Comparison of ENCODE assay signal across 1 cellular context in genomic region chr9:136799079-136799853, GRCh38.
TF ChIP-seq lines count a peak whose summit lies in the region.

No MANE protein-coding gene starts in this region.

TF ChIP-seq in HepG2, 621 proteins besides CTCF, POLR2A, EP300 and RAD21 (continued from another document and continues in another):
- TF ChIP-seq, protein P1, sequence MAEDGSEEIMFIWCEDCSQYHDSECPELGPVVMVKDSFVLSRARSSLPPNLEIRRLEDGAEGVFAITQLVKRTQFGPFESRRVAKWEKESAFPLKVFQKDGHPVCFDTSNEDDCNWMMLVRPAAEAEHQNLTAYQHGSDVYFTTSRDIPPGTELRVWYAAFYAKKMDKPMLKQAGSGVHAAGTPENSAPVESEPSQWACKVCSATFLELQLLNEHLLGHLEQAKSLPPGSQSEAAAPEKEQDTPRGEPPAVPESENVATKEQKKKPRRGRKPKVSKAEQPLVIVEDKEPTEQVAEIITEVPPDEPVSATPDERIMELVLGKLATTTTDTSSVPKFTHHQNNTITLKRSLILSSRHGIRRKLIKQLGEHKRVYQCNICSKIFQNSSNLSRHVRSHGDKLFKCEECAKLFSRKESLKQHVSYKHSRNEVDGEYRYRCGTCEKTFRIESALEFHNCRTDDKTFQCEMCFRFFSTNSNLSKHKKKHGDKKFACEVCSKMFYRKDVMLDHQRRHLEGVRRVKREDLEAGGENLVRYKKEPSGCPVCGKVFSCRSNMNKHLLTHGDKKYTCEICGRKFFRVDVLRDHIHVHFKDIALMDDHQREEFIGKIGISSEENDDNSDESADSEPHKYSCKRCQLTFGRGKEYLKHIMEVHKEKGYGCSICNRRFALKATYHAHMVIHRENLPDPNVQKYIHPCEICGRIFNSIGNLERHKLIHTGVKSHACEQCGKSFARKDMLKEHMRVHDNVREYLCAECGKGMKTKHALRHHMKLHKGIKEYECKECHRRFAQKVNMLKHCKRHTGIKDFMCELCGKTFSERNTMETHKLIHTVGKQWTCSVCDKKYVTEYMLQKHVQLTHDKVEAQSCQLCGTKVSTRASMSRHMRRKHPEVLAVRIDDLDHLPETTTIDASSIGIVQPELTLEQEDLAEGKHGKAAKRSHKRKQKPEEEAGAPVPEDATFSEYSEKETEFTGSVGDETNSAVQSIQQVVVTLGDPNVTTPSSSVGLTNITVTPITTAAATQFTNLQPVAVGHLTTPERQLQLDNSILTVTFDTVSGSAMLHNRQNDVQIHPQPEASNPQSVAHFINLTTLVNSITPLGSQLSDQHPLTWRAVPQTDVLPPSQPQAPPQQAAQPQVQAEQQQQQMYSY (CRISPR knock-in tag; IDR thresholded peaks at IDR 0.05): 0 out of 2 replicates have a peak, but pooled peaks have one; percentile 52
- TF ChIP-seq, protein P2, sequence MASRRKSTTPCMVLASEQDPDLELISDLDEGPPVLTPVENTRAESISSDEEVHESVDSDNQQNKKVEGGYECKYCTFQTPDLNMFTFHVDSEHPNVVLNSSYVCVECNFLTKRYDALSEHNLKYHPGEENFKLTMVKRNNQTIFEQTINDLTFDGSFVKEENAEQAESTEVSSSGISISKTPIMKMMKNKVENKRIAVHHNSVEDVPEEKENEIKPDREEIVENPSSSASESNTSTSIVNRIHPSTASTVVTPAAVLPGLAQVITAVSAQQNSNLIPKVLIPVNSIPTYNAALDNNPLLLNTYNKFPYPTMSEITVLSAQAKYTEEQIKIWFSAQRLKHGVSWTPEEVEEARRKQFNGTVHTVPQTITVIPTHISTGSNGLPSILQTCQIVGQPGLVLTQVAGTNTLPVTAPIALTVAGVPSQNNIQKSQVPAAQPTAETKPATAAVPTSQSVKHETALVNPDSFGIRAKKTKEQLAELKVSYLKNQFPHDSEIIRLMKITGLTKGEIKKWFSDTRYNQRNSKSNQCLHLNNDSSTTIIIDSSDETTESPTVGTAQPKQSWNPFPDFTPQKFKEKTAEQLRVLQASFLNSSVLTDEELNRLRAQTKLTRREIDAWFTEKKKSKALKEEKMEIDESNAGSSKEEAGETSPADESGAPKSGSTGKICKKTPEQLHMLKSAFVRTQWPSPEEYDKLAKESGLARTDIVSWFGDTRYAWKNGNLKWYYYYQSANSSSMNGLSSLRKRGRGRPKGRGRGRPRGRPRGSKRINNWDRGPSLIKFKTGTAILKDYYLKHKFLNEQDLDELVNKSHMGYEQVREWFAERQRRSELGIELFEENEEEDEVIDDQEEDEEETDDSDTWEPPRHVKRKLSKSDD (CRISPR knock-in tag; IDR thresholded peaks at IDR 0.05; ENCODE audit: low read depth): peak; percentile 53; the same call in 1 of the 2 replicates
- peak; percentile 92 for TF ChIP-seq KDM2A (CRISPR knock-in tag; IDR thresholded peaks at IDR 0.05; ENCODE audit: borderline replicate concordance, low read depth)
- TF ChIP-seq, protein P3, sequence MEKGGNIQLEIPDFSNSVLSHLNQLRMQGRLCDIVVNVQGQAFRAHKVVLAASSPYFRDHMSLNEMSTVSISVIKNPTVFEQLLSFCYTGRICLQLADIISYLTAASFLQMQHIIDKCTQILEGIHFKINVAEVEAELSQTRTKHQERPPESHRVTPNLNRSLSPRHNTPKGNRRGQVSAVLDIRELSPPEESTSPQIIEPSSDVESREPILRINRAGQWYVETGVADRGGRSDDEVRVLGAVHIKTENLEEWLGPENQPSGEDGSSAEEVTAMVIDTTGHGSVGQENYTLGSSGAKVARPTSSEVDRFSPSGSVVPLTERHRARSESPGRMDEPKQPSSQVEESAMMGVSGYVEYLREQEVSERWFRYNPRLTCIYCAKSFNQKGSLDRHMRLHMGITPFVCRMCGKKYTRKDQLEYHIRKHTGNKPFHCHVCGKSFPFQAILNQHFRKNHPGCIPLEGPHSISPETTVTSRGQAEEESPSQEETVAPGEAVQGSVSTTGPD (CRISPR knock-in tag; IDR thresholded peaks at IDR 0.05): peak; percentile 85
- no peak for TF ChIP-seq ATM (IDR thresholded peaks at IDR 0.05; ENCODE audit: borderline replicate concordance)
- TF ChIP-seq ZNF30 (CRISPR knock-in tag; IDR thresholded peaks at IDR 0.05): no peak
- TF ChIP-seq ZSCAN31 (CRISPR knock-in tag; IDR thresholded peaks at IDR 0.05; ENCODE audit: low read depth): peak; percentile 73; the same call in 1 of the 2 replicates
- no peak for TF ChIP-seq SP1 (IDR thresholded peaks at IDR 0.05)
- TF ChIP-seq SP1 (CRISPR knock-in tag; IDR thresholded peaks at IDR 0.05): 0 out of 2 replicates have a peak, but pooled peaks have one; percentile 62
- no peak; the same call in 1 of the 2 replicates for TF ChIP-seq ZBTB38 (CRISPR knock-in tag; IDR thresholded peaks at IDR 0.05)
- TF ChIP-seq HNRNPLL (IDR thresholded peaks at IDR 0.05; ENCODE audit: low read depth, low read length, poor library complexity, severe bottlenecking): peak; percentile 88
- peak; percentile 66; the same call in 1 of the 2 replicates for TF ChIP-seq NRL (CRISPR knock-in tag; IDR thresholded peaks at IDR 0.05; ENCODE audit: borderline replicate concordance)
- TF ChIP-seq AGO1 (IDR thresholded peaks at IDR 0.05; ENCODE audit: low read depth, low read length, poor library complexity, severe bottlenecking): peak; percentile 95
- TF ChIP-seq, protein P4, sequence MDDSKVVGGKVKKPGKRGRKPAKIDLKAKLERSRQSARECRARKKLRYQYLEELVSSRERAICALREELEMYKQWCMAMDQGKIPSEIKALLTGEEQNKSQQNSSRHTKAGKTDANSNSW (CRISPR knock-in tag; IDR thresholded peaks at IDR 0.05; ENCODE audit: borderline replicate concordance): peak; percentile 42; the same call in 1 of the 2 replicates
- no peak for TF ChIP-seq KAT7 (CRISPR knock-in tag; IDR thresholded peaks at IDR 0.05; ENCODE audit: borderline replicate concordance)
- TF ChIP-seq HBP1 (CRISPR knock-in tag; IDR thresholded peaks at IDR 0.05; ENCODE audit: low read depth): peak; percentile 53; the same call in 1 of the 2 replicates
- no peak; the same call in 1 of the 2 replicates for TF ChIP-seq ZNF558 (CRISPR knock-in tag; IDR thresholded peaks at IDR 0.05; ENCODE audit: borderline replicate concordance)
- TF ChIP-seq CAMTA2 (CRISPR knock-in tag; IDR thresholded peaks at IDR 0.05; ENCODE audit: borderline replicate concordance): peak; percentile 46; the same call in 1 of the 2 replicates
- TF ChIP-seq, protein P5, sequence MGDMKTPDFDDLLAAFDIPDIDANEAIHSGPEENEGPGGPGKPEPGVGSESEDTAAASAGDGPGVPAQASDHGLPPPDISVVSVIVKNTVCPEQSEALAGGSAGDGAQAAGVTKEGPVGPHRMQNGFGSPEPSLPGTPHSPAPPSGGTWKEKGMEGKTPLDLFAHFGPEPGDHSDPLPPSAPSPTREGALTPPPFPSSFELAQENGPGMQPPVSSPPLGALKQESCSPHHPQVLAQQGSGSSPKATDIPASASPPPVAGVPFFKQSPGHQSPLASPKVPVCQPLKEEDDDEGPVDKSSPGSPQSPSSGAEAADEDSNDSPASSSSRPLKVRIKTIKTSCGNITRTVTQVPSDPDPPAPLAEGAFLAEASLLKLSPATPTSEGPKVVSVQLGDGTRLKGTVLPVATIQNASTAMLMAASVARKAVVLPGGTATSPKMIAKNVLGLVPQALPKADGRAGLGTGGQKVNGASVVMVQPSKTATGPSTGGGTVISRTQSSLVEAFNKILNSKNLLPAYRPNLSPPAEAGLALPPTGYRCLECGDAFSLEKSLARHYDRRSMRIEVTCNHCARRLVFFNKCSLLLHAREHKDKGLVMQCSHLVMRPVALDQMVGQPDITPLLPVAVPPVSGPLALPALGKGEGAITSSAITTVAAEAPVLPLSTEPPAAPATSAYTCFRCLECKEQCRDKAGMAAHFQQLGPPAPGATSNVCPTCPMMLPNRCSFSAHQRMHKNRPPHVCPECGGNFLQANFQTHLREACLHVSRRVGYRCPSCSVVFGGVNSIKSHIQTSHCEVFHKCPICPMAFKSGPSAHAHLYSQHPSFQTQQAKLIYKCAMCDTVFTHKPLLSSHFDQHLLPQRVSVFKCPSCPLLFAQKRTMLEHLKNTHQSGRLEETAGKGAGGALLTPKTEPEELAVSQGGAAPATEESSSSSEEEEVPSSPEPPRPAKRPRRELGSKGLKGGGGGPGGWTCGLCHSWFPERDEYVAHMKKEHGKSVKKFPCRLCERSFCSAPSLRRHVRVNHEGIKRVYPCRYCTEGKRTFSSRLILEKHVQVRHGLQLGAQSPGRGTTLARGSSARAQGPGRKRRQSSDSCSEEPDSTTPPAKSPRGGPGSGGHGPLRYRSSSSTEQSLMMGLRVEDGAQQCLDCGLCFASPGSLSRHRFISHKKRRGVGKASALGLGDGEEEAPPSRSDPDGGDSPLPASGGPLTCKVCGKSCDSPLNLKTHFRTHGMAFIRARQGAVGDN (CRISPR knock-in tag; IDR thresholded peaks at IDR 0.05): peak; percentile 96
- no peak for TF ChIP-seq ZNF260 (CRISPR knock-in tag; IDR thresholded peaks at IDR 0.05; ENCODE audit: borderline replicate concordance, low read depth)
- peak; percentile 86; the same call in 1 of the 2 replicates for TF ChIP-seq ZNF547 (CRISPR knock-in tag; IDR thresholded peaks at IDR 0.05)
- no peak for TF ChIP-seq ZNF562 (CRISPR knock-in tag; IDR thresholded peaks at IDR 0.05; ENCODE audit: borderline replicate concordance)
- no peak for TF ChIP-seq ZNF12 (CRISPR knock-in tag; IDR thresholded peaks at IDR 0.05)
- 0 out of 2 replicates have a peak, but pooled peaks have one; percentile 86 for TF ChIP-seq PCBP1 (IDR thresholded peaks at IDR 0.05; ENCODE audit: borderline replicate concordance, low read depth, low read length)
- no peak for TF ChIP-seq SMARCE1 (IDR thresholded peaks at IDR 0.05; ENCODE audit: borderline replicate concordance)
- no peak for TF ChIP-seq PTBP1 (IDR thresholded peaks at IDR 0.05; ENCODE audit: low read depth, low read length, poor library complexity, severe bottlenecking)
- 0 out of 2 replicates have a peak, but pooled peaks have one; percentile 55 for TF ChIP-seq TOE1 (CRISPR knock-in tag; IDR thresholded peaks at IDR 0.05)
- TF ChIP-seq RBFOX2 (IDR thresholded peaks at IDR 0.05; ENCODE audit: low read depth, low read length): peak; percentile 93
- TF ChIP-seq, protein P6, sequence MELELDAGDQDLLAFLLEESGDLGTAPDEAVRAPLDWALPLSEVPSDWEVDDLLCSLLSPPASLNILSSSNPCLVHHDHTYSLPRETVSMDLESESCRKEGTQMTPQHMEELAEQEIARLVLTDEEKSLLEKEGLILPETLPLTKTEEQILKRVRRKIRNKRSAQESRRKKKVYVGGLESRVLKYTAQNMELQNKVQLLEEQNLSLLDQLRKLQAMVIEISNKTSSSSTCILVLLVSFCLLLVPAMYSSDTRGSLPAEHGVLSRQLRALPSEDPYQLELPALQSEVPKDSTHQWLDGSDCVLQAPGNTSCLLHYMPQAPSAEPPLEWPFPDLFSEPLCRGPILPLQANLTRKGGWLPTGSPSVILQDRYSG (CRISPR knock-in tag; IDR thresholded peaks at IDR 0.05): no peak
- TF ChIP-seq ZNF619 (CRISPR knock-in tag; IDR thresholded peaks at IDR 0.05): no peak
- TF ChIP-seq SIX4 (CRISPR knock-in tag; IDR thresholded peaks at IDR 0.05): peak; percentile 46; the same call in 1 of the 2 replicates
- TF ChIP-seq KMT2A (CRISPR knock-in tag; IDR thresholded peaks at IDR 0.05): peak; percentile 50
- TF ChIP-seq, protein P7, sequence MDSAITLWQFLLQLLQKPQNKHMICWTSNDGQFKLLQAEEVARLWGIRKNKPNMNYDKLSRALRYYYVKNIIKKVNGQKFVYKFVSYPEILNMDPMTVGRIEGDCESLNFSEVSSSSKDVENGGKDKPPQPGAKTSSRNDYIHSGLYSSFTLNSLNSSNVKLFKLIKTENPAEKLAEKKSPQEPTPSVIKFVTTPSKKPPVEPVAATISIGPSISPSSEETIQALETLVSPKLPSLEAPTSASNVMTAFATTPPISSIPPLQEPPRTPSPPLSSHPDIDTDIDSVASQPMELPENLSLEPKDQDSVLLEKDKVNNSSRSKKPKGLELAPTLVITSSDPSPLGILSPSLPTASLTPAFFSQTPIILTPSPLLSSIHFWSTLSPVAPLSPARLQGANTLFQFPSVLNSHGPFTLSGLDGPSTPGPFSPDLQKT (CRISPR knock-in tag; IDR thresholded peaks at IDR 0.05; ENCODE audit: borderline replicate concordance): no peak
- TF ChIP-seq EZH2 (conservative IDR thresholded peaks at IDR 0.05; ENCODE audit: low read depth, low read length): no peak
- peak; percentile 84; the same call in 1 of the 2 replicates for TF ChIP-seq ZNF749 (CRISPR knock-in tag; IDR thresholded peaks at IDR 0.05; ENCODE audit: borderline replicate concordance)
- TF ChIP-seq ZEB1 (IDR thresholded peaks at IDR 0.05; ENCODE audit: insufficient replicate concordance, low read depth): no peak
- TF ChIP-seq, protein P8, sequence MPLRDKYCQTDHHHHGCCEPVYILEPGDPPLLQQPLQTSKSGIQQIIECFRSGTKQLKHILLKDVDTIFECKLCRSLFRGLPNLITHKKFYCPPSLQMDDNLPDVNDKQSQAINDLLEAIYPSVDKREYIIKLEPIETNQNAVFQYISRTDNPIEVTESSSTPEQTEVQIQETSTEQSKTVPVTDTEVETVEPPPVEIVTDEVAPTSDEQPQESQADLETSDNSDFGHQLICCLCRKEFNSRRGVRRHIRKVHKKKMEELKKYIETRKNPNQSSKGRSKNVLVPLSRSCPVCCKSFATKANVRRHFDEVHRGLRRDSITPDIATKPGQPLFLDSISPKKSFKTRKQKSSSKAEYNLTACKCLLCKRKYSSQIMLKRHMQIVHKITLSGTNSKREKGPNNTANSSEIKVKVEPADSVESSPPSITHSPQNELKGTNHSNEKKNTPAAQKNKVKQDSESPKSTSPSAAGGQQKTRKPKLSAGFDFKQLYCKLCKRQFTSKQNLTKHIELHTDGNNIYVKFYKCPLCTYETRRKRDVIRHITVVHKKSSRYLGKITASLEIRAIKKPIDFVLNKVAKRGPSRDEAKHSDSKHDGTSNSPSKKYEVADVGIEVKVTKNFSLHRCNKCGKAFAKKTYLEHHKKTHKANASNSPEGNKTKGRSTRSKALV (CRISPR knock-in tag; IDR thresholded peaks at IDR 0.05): peak; percentile 67
